Comparison of ENCODE assay signal across 27 cellular contexts in genomic region chr2:85314884-85315242, GRCh38. TPM values are rescaled to one million over a fixed set of nuclear protein-coding genes. Genes with fewer than 3 reads are reported as not detected.
DNase-seq lines count a peak whose midpoint lies in the region; ATAC-seq and TF ChIP-seq lines count a peak whose summit lies in the region.
"Had no signal": no experiment of that assay in that cellular context is flagged by ENCODE, and none has a peak within 500 bp of the region (broad histone marks: within the 10 kb centered on the region; RNA-seq: fewer than 3 reads in every experiment).

No MANE protein-coding gene starts in this region.

- H3K4me3 Mint-ChIP-seq in CD8-positive, alpha-beta T cell, result no peak overlapping the region
- H3K4me3 Mint-ChIP-seq in endodermal cell (no peak overlapping the region), neural progenitor cell (no peak overlapping the region)
- H3K4me3 Mint-ChIP-seq: CD4-positive, alpha-beta memory T cell; HFFc6; naive B cell had no signal

- H3K4me2 ChIP-seq in GM23248 (ENCODE audit: unreplicated experiment) (no peak overlapping the region), neural progenitor cell (no peak overlapping the region)

- in situ Hi-C loops in GM23248 (cut with MboI), result no loop called here

- H3K79me2 ChIP-seq in GM23248 (ENCODE audit: insufficient read depth), result peaks cover 38% of the 10 kb centered on the region
- H3K79me2 ChIP-seq in neural progenitor cell (ENCODE audit: low read depth), result no peaks in the 10 kb centered on the region

- H3K4me1 ChIP-seq in CD8-positive, alpha-beta T cell (ENCODE audit: insufficient read depth, low read length), result peaks cover 25% of the 10 kb centered on the region
- peaks cover 28% of the 10 kb centered on the region for H3K4me1 ChIP-seq in GM23248 (ENCODE audit: insufficient read depth)
- no peaks in the 10 kb centered on the region for H3K4me1 ChIP-seq in endodermal cell (ENCODE audit: control insufficient read depth, insufficient read depth, low read length)
- no peaks in the 10 kb centered on the region for H3K4me1 ChIP-seq in neural progenitor cell

- H3K4me3 ChIP-seq in CD8-positive, alpha-beta T cell (ENCODE audit: low read depth, low read length), result no peak overlapping the region
- H3K4me3 ChIP-seq in GM23248, result no peak overlapping the region
- no peak overlapping the region for H3K4me3 ChIP-seq in endodermal cell (ENCODE audit: low read length)
- no peak overlapping the region for H3K4me3 ChIP-seq in neural progenitor cell
- H3K4me3 ChIP-seq: skin epidermis, thyroid gland had no signal

- no peaks in the 10 kb centered on the region for H3K27me3 ChIP-seq in CD8-positive, alpha-beta T cell (ENCODE audit: insufficient read depth, low read length)
- H3K27me3 ChIP-seq in GM23248 (replicated peaks; ENCODE audit: insufficient read depth), result no peaks in the 10 kb centered on the region
- H3K27me3 ChIP-seq in endodermal cell (ENCODE audit: control insufficient read depth, insufficient read depth, low read length, poor library complexity, severe bottlenecking), result no peaks in the 10 kb centered on the region
- no peaks in the 10 kb centered on the region for H3K27me3 ChIP-seq in neural progenitor cell
- H3K27me3 ChIP-seq: thyroid gland had no signal

- peak overlapping the region; percentile 75 for H3K27ac Mint-ChIP-seq in CD8-positive, alpha-beta T cell
- H3K27ac Mint-ChIP-seq in endodermal cell (peak overlapping the region; percentile 26), neural progenitor cell (peak overlapping the region; percentile 25)

- H3K27ac ChIP-seq in CD8-positive, alpha-beta T cell (ENCODE audit: low read depth, low read length), result no peak overlapping the region
- H3K27ac ChIP-seq in GM23248 (peak overlapping the region; percentile 88; the same call in 1 of the 2 replicates), endodermal cell (ENCODE audit: low read depth, low read length) (no peak overlapping the region), neural progenitor cell (no peak overlapping the region)
- H3K27ac ChIP-seq: thyroid gland had no signal

- H3F3A ChIP-seq in GM23248 (ENCODE audit: insufficient read depth) (peaks cover 30% of the 10 kb centered on the region), neural progenitor cell (ENCODE audit: low read depth) (no peaks in the 10 kb centered on the region)

- no peaks in the 10 kb centered on the region for H3K9me2 ChIP-seq in GM23248 (ENCODE audit: insufficient read depth)

- CTCF ChIA-PET in CD8-positive, alpha-beta T cell (lab: Charles Lee), result interaction anchor here (0.9 to 16.6 kb wide), 2 partner anchors 15 to 22 kb away, joined by 3 to 136 read pairs; no protein-coding TSS in a partner anchor

- H3K4me1 Mint-ChIP-seq in CD8-positive, alpha-beta T cell (ENCODE audit: low read depth), result peaks cover 44% of the 10 kb centered on the region
- H3K4me1 Mint-ChIP-seq in endodermal cell (no peaks in the 10 kb centered on the region), neural progenitor cell (peaks cover 2% of the 10 kb centered on the region)

- DNase-seq in CD8-positive, alpha-beta T cell, result no peak
- no peak for DNase-seq in GM23248
- no peak for DNase-seq in endodermal cell
- no peak for DNase-seq in neural progenitor cell (ENCODE audit: low spot score)
- no peak for DNase-seq in dermis blood vessel endothelial cell
- DNase-seq: activated CD4-positive, CD25-positive, alpha-beta regulatory T cell treated with anti-CD3 and anti-CD28 coated beads, Interleukin-2, amount 50 U/mL, for 72 hours; CD4-positive, alpha-beta memory T cell; DMS53; effector CD4-positive, alpha-beta T cell; GDM1; HFFc6; mesenchymal stem cell; naive B cell; NCI-H1105; NCI-H2029 treated with DMSO at 0.1 percent for 48 hours; NCI-H226; NCI-H748 treated with DMSO at 0.1 percent for 48 hours; SIG-M5; stimulated activated CD4-positive, alpha-beta T cell treated with anti-CD3 and anti-CD28 coated beads, Interleukin-2, amount 100 ng/mL, for 48 hours; stimulated activated naive CD4-positive, alpha-beta T cell treated with Interleukin-2 at 50 U/mL for 16 hours; thyroid gland had no signal

- no peaks in the 10 kb centered on the region for H3K9me3 ChIP-seq in CD8-positive, alpha-beta T cell (ENCODE audit: low read length)
- H3K9me3 ChIP-seq in GM23248 (ENCODE audit: low read depth), result no peaks in the 10 kb centered on the region
- H3K9me3 ChIP-seq in endodermal cell (ENCODE audit: control insufficient read depth, low read length), result no peaks in the 10 kb centered on the region
- no peaks in the 10 kb centered on the region for H3K9me3 ChIP-seq in neural progenitor cell (ENCODE audit: low read depth)
- H3K9me3 ChIP-seq: thyroid gland had no signal

- H3K9me3 Mint-ChIP-seq in CD8-positive, alpha-beta T cell, result no peaks in the 10 kb centered on the region
- H3K9me3 Mint-ChIP-seq in endodermal cell (no peaks in the 10 kb centered on the region), neural progenitor cell (no peaks in the 10 kb centered on the region)
- H3K9me3 Mint-ChIP-seq: activated naive CD4-positive, alpha-beta T cell treated with anti-CD3 and anti-CD28 coated beads, Interleukin-2, amount 50 U/mL, for 72 hours; CD4-positive, alpha-beta memory T cell; HFFc6; naive B cell had no signal

- H3K9ac ChIP-seq in GM23248 (no peak overlapping the region), endodermal cell (ENCODE audit: extremely low read depth, low read length, poor library complexity, severe bottlenecking) (no peak overlapping the region), neural progenitor cell (no peak overlapping the region)

- no peak overlapping the region for H2AFZ ChIP-seq in GM23248
- no peak overlapping the region for H2AFZ ChIP-seq in neural progenitor cell (replicated peaks)

- H4K20me1 ChIP-seq in GM23248 (ENCODE audit: insufficient read depth) (no peaks in the 10 kb centered on the region; the same call in 1 of the 2 replicates), neural progenitor cell (ENCODE audit: low read depth) (no peaks in the 10 kb centered on the region)

- H3K36me3 Mint-ChIP-seq in CD8-positive, alpha-beta T cell, result peaks cover 58% of the 10 kb centered on the region
- H3K36me3 Mint-ChIP-seq in endodermal cell (ENCODE audit: low read depth) (peaks cover 29% of the 10 kb centered on the region), neural progenitor cell (peaks cover 19% of the 10 kb centered on the region)

- POLR2A ChIA-PET in CD8-positive, alpha-beta T cell (lab: Charles Lee), result interaction anchor here (1.7 to 4.0 kb wide), 2 partner anchors 12 to 40 kb away, joined by 5 to 21 read pairs; partner anchors contain the start of genes ELMOD3, RETSAT and TGOLN2

- ATAC-seq in CD8-positive, alpha-beta T cell, result no peak
- no peak for ATAC-seq in GM18907 (IDR thresholded peaks at IDR 0.05; ENCODE audit: unreplicated experiment)
- ATAC-seq in GM19463 (IDR thresholded peaks at IDR 0.05; ENCODE audit: unreplicated experiment), result no peak
- ATAC-seq: activated naive CD4-positive, alpha-beta T cell treated with anti-CD3 and anti-CD28 coated beads, Interleukin-2, amount 50 U/mL, for 72 hours; esophagus mucosa had no signal

- 89 to 91% methylated on average over 10 of the region's 10 CpGs for WGBS in GM23248 (ENCODE audit: low coverage in 1 of 2, low lambda C conversion rate in 2 of 2, missing lambda C conversion rate in 2 of 2), 2 experiments
- WGBS in endodermal cell (ENCODE audit: insufficient coverage in 1 of 2, insufficient read length in 1 of 2), 2 experiments, result 94% methylated on average over 8 to 10 of the region's 10 CpGs

- peaks cover 11% of the 10 kb centered on the region for H3K36me3 ChIP-seq in CD8-positive, alpha-beta T cell (ENCODE audit: insufficient read depth, low read length)
- H3K36me3 ChIP-seq in GM23248 (ENCODE audit: low read depth), result peaks cover 7% of the 10 kb centered on the region; the same call in 1 of the 2 replicates
- peaks cover 29% of the 10 kb centered on the region for H3K36me3 ChIP-seq in endodermal cell (ENCODE audit: control insufficient read depth, insufficient read depth, low read length)
- H3K36me3 ChIP-seq in neural progenitor cell, result no peaks in the 10 kb centered on the region

- intact Hi-C loops in CD8-positive, alpha-beta T cell (cut with DNase I, micrococcal nuclease), result no loop called here

- no peak for TF ChIP-seq CTCF in CD8-positive, alpha-beta T cell (IDR thresholded peaks at IDR 0.05)
- no peak for TF ChIP-seq CTCF in endodermal cell (conservative IDR thresholded peaks at IDR 0.05)
- no peak for TF ChIP-seq CTCF in neural progenitor cell (IDR thresholded peaks at IDR 0.05)

- H3K27me3 Mint-ChIP-seq in CD8-positive, alpha-beta T cell (ENCODE audit: low read depth), result no peaks in the 10 kb centered on the region
- H3K27me3 Mint-ChIP-seq in endodermal cell (ENCODE audit: insufficient read depth) (no peaks in the 10 kb centered on the region), neural progenitor cell (ENCODE audit: insufficient read depth, low read depth) (no peaks in the 10 kb centered on the region)
- H3K27me3 Mint-ChIP-seq: CD4-positive, alpha-beta memory T cell; naive B cell; progenitor cell of endocrine pancreas had no signal

RNA-seq across cellular contexts. Expression of gene TGOLN2, which starts 12.9 kb away (rescaled TPM):
- total RNA-seq in CD8-positive, alpha-beta T cell, result 100 to 1,000 TPM; 127 to 128 TPM
- 96.8 and 125 TPM in 2 replicates for total RNA-seq in GM23248 (2014; rRNA removed; shearing (Covaris generic))
- 117 and 118 TPM in 2 replicates for polyA plus RNA-seq in GM23248 (2016; fragmentation: Nextera tagmentation; extraction: Ambion mirVana)
- total RNA-seq in endodermal cell (10 to 100 TPM; 58.6 to 67.0 TPM), neural progenitor cell (ENCODE audit: low replicate concordance) (28.5 and 31.9 TPM in 2 replicates), dermis blood vessel endothelial cell (101 and 151 TPM in 2 replicates)
- 46.4 TPM for polyA plus RNA-seq in endodermal cell (2013, experiment 1 of 2)
- polyA plus RNA-seq in endodermal cell (2013, experiment 2 of 2), result 44.3 TPM

RNA-seq across cellular contexts. Expression of gene RETSAT, which starts 39.5 kb away (rescaled TPM):
- 10 to 100 TPM; 19.0 to 19.6 TPM for total RNA-seq in CD8-positive, alpha-beta T cell
- total RNA-seq in GM23248 (2014; rRNA removed; shearing (Covaris generic)), result 46.0 and 68.6 TPM in 2 replicates
- polyA plus RNA-seq in GM23248 (2016; fragmentation: Nextera tagmentation; extraction: Ambion mirVana), result 15.6 and 20.4 TPM in 2 replicates
- 10 to 100 TPM; 12.7 to 19.7 TPM for total RNA-seq in endodermal cell
- polyA plus RNA-seq in endodermal cell (2013, experiment 1 of 2), result 11.9 TPM
- polyA plus RNA-seq in endodermal cell (2013, experiment 2 of 2), result 12.8 TPM
- 13.3 and 19.0 TPM in 2 replicates for total RNA-seq in neural progenitor cell (ENCODE audit: low replicate concordance)
- total RNA-seq in dermis blood vessel endothelial cell, result 64.2 and 76.2 TPM in 2 replicates

RNA-seq across cellular contexts. Expression of gene ELMOD3, which starts 39.7 kb away (rescaled TPM):
- 10 to 100 TPM; 10.8 to 12.1 TPM for total RNA-seq in CD8-positive, alpha-beta T cell
- 15.4 and 23.8 TPM in 2 replicates for total RNA-seq in GM23248 (2014; rRNA removed; shearing (Covaris generic))
- 12.8 and 15.3 TPM in 2 replicates for polyA plus RNA-seq in GM23248 (2016; fragmentation: Nextera tagmentation; extraction: Ambion mirVana)
- total RNA-seq in endodermal cell, result 10 to 100 TPM; 12.4 to 18.9 TPM
- 19.1 TPM for polyA plus RNA-seq in endodermal cell (2013, experiment 1 of 2)
- polyA plus RNA-seq in endodermal cell (2013, experiment 2 of 2), result 19.3 TPM
- total RNA-seq in neural progenitor cell (ENCODE audit: low replicate concordance), result 21.5 and 28.1 TPM in 2 replicates
- 10.0 and 12.3 TPM in 2 replicates for total RNA-seq in dermis blood vessel endothelial cell

Comparison
In these comparisons a context has a peak if more than half of its experiments do, and no peak if none do; other contexts are left out.
1. H3K27ac Mint-ChIP-seq: peak in every context shown above with its lines; median percentile 75 in CD8-positive, alpha-beta T cell; 26 in endodermal cell; 25 in neural progenitor cell.